ENCODE assay signal across 10 cellular contexts in the genomic region with DNA sequence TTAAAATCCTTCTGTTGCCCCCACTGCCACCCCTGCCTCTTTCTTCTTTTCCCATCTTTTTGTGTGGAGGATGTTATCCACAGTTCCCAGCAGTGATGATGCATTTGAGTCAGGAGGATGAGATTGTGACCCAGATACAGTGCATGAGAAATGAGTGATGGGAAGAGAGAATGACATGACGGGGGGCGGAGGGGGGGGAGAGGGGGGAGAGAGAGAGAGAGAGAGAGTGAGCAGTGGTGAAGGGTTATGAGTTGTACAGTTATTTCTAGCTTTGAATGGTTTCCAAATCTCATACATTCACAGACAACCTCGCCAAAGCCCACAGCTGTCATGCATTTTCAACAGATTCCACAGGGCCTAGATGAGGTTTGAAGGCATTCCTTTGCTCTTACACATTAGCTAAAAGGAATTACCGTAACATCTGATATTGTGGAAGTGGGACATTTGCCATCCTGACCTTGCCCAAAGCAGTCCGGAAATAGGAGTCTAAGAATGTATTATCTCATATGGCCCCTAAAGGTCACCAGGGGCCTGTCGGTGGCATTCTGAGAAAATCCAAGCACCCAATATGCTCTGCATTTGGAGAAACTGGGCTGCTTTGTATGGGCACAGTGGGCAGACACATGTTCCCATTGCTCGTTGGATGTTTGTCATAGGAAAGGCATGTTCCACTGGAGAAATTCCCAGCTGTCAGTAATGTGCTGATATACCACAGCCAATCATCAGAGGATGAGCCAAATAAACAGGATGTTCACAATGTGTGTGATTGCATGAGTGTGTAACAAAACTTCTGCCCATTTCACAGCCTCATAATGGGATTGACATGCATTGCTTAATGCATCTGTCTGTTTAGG.
DNase-seq lines count a peak whose midpoint lies in the region; ATAC-seq, FAIRE-seq and TF ChIP-seq lines count a peak whose summit lies in the region.
"Had no signal": no experiment of that assay in that cellular context is flagged by ENCODE, and none has a peak within 500 bp of the region (broad histone marks: within the 10 kb centered on the region; RNA-seq: fewer than 3 reads in every experiment).

No MANE protein-coding gene starts in this region.

- no peak overlapping the region for H3K4me3 Mint-ChIP-seq in activated naive CD4-positive, alpha-beta T cell treated with anti-CD3 and anti-CD28 coated beads, Interleukin-2, amount 10 ng/mL, durations not matched to agents 7 days and 5 days
- H3K4me3 Mint-ChIP-seq: activated naive CD8-positive, alpha-beta T cell treated with anti-CD3 and anti-CD28 coated beads, Interleukin-2, amount 10 ng/mL, durations not matched to agents 7 days and 5 days had no signal

- no peaks in the 10 kb centered on the region for H3K4me1 Mint-ChIP-seq in activated naive CD4-positive, alpha-beta T cell treated with anti-CD3 and anti-CD28 coated beads, Interleukin-2, amount 10 ng/mL, durations not matched to agents 7 days and 5 days
- H3K4me1 Mint-ChIP-seq: activated naive CD8-positive, alpha-beta T cell treated with anti-CD3 and anti-CD28 coated beads, Interleukin-2, amount 10 ng/mL, durations not matched to agents 7 days and 5 days had no signal

- H3K27ac ChIP-seq in foreskin keratinocyte (peak overlapping the region; percentile 86), pancreas (no peak overlapping the region)

- no peaks in the 10 kb centered on the region for H3K36me3 Mint-ChIP-seq in activated naive CD4-positive, alpha-beta T cell treated with anti-CD3 and anti-CD28 coated beads, Interleukin-2, amount 10 ng/mL, durations not matched to agents 7 days and 5 days
- H3K36me3 Mint-ChIP-seq: activated naive CD8-positive, alpha-beta T cell treated with anti-CD3 and anti-CD28 coated beads, Interleukin-2, amount 10 ng/mL, durations not matched to agents 7 days and 5 days had no signal

- 71 to 82% methylated on average over 7 of the region's 7 CpGs for WGBS in pancreas, 2 donors

- no peaks in the 10 kb centered on the region for H3K36me3 ChIP-seq in pancreas

- no peak for FAIRE-seq in pancreas (lab: Jason Lieb, UNC)

- TF ChIP-seq CTCF in foreskin keratinocyte (conservative IDR thresholded peaks at IDR 0.05), result no peak
- TF ChIP-seq CTCF in pancreas (IDR thresholded peaks at IDR 0.05), result no peak

- CTCF ChIA-PET in activated naive CD4-positive, alpha-beta T cell treated with anti-CD3 and anti-CD28 coated beads, Interleukin-2, amount 10 ng/mL, durations not matched to agents 7 days and 5 days (lab: Charles Lee), result no interaction called here

- H3K27me3 ChIP-seq in foreskin keratinocyte, result no peaks in the 10 kb centered on the region
- H3K27me3 ChIP-seq in pancreas, result no peaks in the 10 kb centered on the region

- no peaks in the 10 kb centered on the region for H3K27me3 Mint-ChIP-seq in activated naive CD4-positive, alpha-beta T cell treated with anti-CD3 and anti-CD28 coated beads, Interleukin-2, amount 10 ng/mL, durations not matched to agents 7 days and 5 days

- H3K9me3 ChIP-seq in pancreas, result no peaks in the 10 kb centered on the region

- DNase-seq in COLO829 (ENCODE audit: low spot score) (peak; percentile 83), SW 1271 (lab: John Stamatoyannopoulos, UW) (peak; percentile 82 to 94), foreskin keratinocyte (peak; percentile 99 to 100), pancreas (peak in 3 of 6 donors; percentile 3 to 19 (median 15)), ecto neural progenitor cell (ENCODE audit: low spot score) (no peak)
- no peak for DNase-seq in activated naive CD4-positive, alpha-beta T cell treated with anti-CD3 and anti-CD28 coated beads, Interleukin-2, amount 10 ng/mL, durations not matched to agents 7 days and 5 days
- DNase-seq: activated naive CD8-positive, alpha-beta T cell treated with anti-CD3 and anti-CD28 coated beads, Interleukin-2, amount 10 ng/mL, durations not matched to agents 7 days and 5 days; stimulated activated CD4-positive, alpha-beta T cell treated with anti-CD3 and anti-CD28 coated beads, Interleukin-4, amount 100 ng/mL, for 4 hours had no signal

- intact Hi-C loops in pancreas (cut with DNase I), result no loop called here

- H3K4me1 ChIP-seq in foreskin keratinocyte (peaks cover 32% of the 10 kb centered on the region), pancreas (no peaks in the 10 kb centered on the region)

- no peak overlapping the region for H3K4me3 ChIP-seq in pancreas

- no peak overlapping the region for H3K27ac Mint-ChIP-seq in activated naive CD4-positive, alpha-beta T cell treated with anti-CD3 and anti-CD28 coated beads, Interleukin-2, amount 10 ng/mL, durations not matched to agents 7 days and 5 days
- H3K27ac Mint-ChIP-seq: activated naive CD8-positive, alpha-beta T cell treated with anti-CD3 and anti-CD28 coated beads, Interleukin-2, amount 10 ng/mL, durations not matched to agents 7 days and 5 days had no signal

- ATAC-seq in foreskin keratinocyte, result peak; percentile 91
- ATAC-seq in pancreas, result peak in 3 of 4 donors; percentile 62 to 75 (median 74)
- no peak for ATAC-seq in HG03097 (IDR thresholded peaks at IDR 0.05; ENCODE audit: low FRiP score, unreplicated experiment)
- ATAC-seq in GM18519 (IDR thresholded peaks at IDR 0.05; ENCODE audit: low FRiP score, unreplicated experiment), result no peak

- H3K9me3 Mint-ChIP-seq in activated naive CD4-positive, alpha-beta T cell treated with anti-CD3 and anti-CD28 coated beads, Interleukin-2, amount 10 ng/mL, durations not matched to agents 7 days and 5 days, result no peaks in the 10 kb centered on the region
- H3K9me3 Mint-ChIP-seq: activated naive CD8-positive, alpha-beta T cell treated with anti-CD3 and anti-CD28 coated beads, Interleukin-2, amount 10 ng/mL, durations not matched to agents 7 days and 5 days had no signal

Comparison
In these comparisons a context has a peak if more than half of its experiments do, and no peak if none do; other contexts are left out.
1. DNase-seq: peak in COLO829 (single experiment), SW 1271 (2 of 2) and foreskin keratinocyte (2 of 2); none in activated naive CD4-positive, alpha-beta T cell treated with anti-CD3 and anti-CD28 coated beads, Interleukin-2, amount 10 ng/mL, durations not matched to agents 7 days and 5 days (single experiment) and ecto neural progenitor cell (single experiment).
2. ATAC-seq: peak in foreskin keratinocyte (single experiment) and pancreas (3 of 4); none in HG03097 (single experiment) and GM18519 (single experiment).